Comparison of ENCODE assay signal across 1 cellular context in genomic region chr22:50545522-50546325, GRCh38.
TF ChIP-seq lines count a peak whose summit lies in the region.

Gene KLHDC7B, plus strand, starts transcription at chr22:50545899. Its CDS starts 345 bp downstream, at chr22:50546244.

TF ChIP-seq in IMR-90, 13 proteins besides CTCF, POLR2A, EP300 and RAD21:
- TF ChIP-seq MAZ (IDR thresholded peaks at IDR 0.05; ENCODE audit: borderline replicate concordance, low read depth, low read length) = peak; percentile 75; the same call in 1 of the 2 replicates
- no peak for TF ChIP-seq SMC3 (IDR thresholded peaks at IDR 0.05; ENCODE audit: low read depth, low read length)
- TF ChIP-seq CEBPB (IDR thresholded peaks at IDR 0.05; ENCODE audit: low read depth, low read length) = peak; percentile 59
